Comparison of ENCODE assay signal across 25 cellular contexts in genomic region chr21:29555601-29556000, GRCh38.
DNase-seq lines count a peak whose midpoint lies in the region; ATAC-seq, FAIRE-seq and TF ChIP-seq lines count a peak whose summit lies in the region.
"Had no signal": no experiment of that assay in that cellular context is flagged by ENCODE, and none has a peak within 500 bp of the region (broad histone marks: within the 10 kb centered on the region; RNA-seq: fewer than 3 reads in every experiment).

No MANE protein-coding gene starts in this region.

- H2AFZ ChIP-seq in HepG2 (ENCODE audit: low read length) (no peak overlapping the region), K562 (ENCODE audit: low read depth, low read length) (no peak overlapping the region; the same call in 1 of the 2 replicates)

- 70% methylated on average over 2 of the region's 2 CpGs for WGBS in liver
- 34% methylated on average over 2 of the region's 2 CpGs for WGBS in HepG2 (ENCODE audit: low lambda C conversion rate)
- WGBS in K562 (ENCODE audit: insufficient coverage, low coverage, missing lambda C conversion rate): 21% methylated on average over 2 of the region's 2 CpGs

- H3K27me3 ChIP-seq in liver (ENCODE audit: control insufficient read depth in 4 of 4, insufficient read depth in 4 of 4, low read length in 3 of 4) (no peaks in the 10 kb centered on the region), HepG2 (ENCODE audit: control insufficient read depth in 1 of 2, insufficient read depth in 2 of 2, low read length in 2 of 2) (no peaks in the 10 kb centered on the region; a peak in 1 of 5 replicates), K562 (ENCODE audit: control insufficient read depth in 2 of 2, insufficient read depth in 2 of 2, low read length in 2 of 2) (no peaks in the 10 kb centered on the region)
- H3K27me3 ChIP-seq: BE2C, BLaER1 had no signal

- no peak for TF ChIP-seq CTCF in liver (IDR thresholded peaks at IDR 0.05; ENCODE audit: low read depth, low read length, missing input control)
- TF ChIP-seq CTCF in HepG2 (CRISPR knock-in tag; IDR thresholded peaks at IDR 0.05): no peak
- no peak for TF ChIP-seq CTCF in K562 (IDR thresholded peaks at IDR 0.05 in 2 of 3, conservative IDR thresholded peaks at IDR 0.05 in 1 of 3; ENCODE audit: insufficient read depth in 2 of 3, low read depth in 1 of 3, low read length in 3 of 3)

- no peaks in the 10 kb centered on the region for H3K79me2 ChIP-seq in HepG2 (ENCODE audit: insufficient read depth, low read length)
- H3K79me2 ChIP-seq in K562 (ENCODE audit: control insufficient read depth, insufficient read depth, low read length): no peaks in the 10 kb centered on the region

- DNase-seq in HepG2 (ENCODE audit: low spot score) (no peak), K562 (ENCODE audit: extremely low read depth in 1 of 4, low spot score in 3 of 4) (no peak), HK-2 (ENCODE audit: unreplicated experiment) (no peak)
- DNase-seq: 8988T; ACHN; BE2C; C1 segment of cervical spinal cord; CD4-positive, CD25-positive, alpha-beta regulatory T cell; CD8-positive, alpha-beta memory T cell; COR-L47; DMS 273 treated with DMSO at 0.1 percent for 48 hours; DMS153; DMS53; DMS79; DND-41; EL; GDM1 had no signal

- CTCF ChIA-PET in HepG2 (lab: Yijun Ruan, JAX; ENCODE audit: low intra/inter-chr PET ratio, low total read pairs): no interaction called here
- CTCF ChIA-PET in K562 (lab: Yijun Ruan, JAX; ENCODE audit: low intra/inter-chr PET ratio): no interaction called here

- H3K9me3 ChIP-seq in liver (ENCODE audit: control insufficient read depth in 4 of 4, low read length in 3 of 4) (no peaks in the 10 kb centered on the region), HepG2 (ENCODE audit: low read length) (no peaks in the 10 kb centered on the region), K562 (replicated peaks; ENCODE audit: control insufficient read depth, insufficient read depth, low read depth, low read length) (no peaks in the 10 kb centered on the region)
- H3K9me3 ChIP-seq: BE2C, BLaER1 had no signal

- intact Hi-C loops in HepG2 (cut with micrococcal nuclease; ENCODE audit: unreplicated experiment) (no loop called here), K562 (cut with micrococcal nuclease) (no loop called here)

- H3K9ac ChIP-seq in liver (ENCODE audit: low read depth in 1 of 2, low read length in 2 of 2) (no peak overlapping the region), HepG2 (ENCODE audit: insufficient read depth, low read depth, low read length) (no peak overlapping the region), K562 (ENCODE audit: insufficient read depth in 1 of 2, low read depth in 2 of 2, low read length in 2 of 2) (no peak overlapping the region)
- H3K9ac ChIP-seq: BLaER1 had no signal

- FAIRE-seq in HepG2 (lab: Jason Lieb, UNC) (no peak), K562 (lab: Jason Lieb, UNC) (no peak)
- FAIRE-seq: A204.1, GM12878, GM12892, GM18507, GM19239 had no signal

- H3K36me3 ChIP-seq in liver (ENCODE audit: control insufficient read depth in 4 of 4, insufficient read depth in 3 of 4, low read depth in 1 of 4, low read length in 3 of 4): no peaks in the 10 kb centered on the region
- H3K36me3 ChIP-seq in HepG2 (replicated peaks in 1 of 2; ENCODE audit: control insufficient read depth in 1 of 2, insufficient read depth in 2 of 2, low read length in 2 of 2): no peaks in the 10 kb centered on the region
- H3K36me3 ChIP-seq in K562 (ENCODE audit: control insufficient read depth, insufficient read depth, low read length): no peaks in the 10 kb centered on the region
- H3K36me3 ChIP-seq: BE2C, BLaER1 had no signal

- in situ Hi-C loops in HepG2 (cut with HindIII; ENCODE audit: extremely low pct_ligation_motif_present, low pct_unique_long_range_greater_than_20kb) (no loop called here), K562 (cut with MboI) (no loop called here)

- no peak for ATAC-seq in HepG2
- ATAC-seq in K562: peak; percentile 51
- no peak for ATAC-seq in GM18511 (IDR thresholded peaks at IDR 0.05; ENCODE audit: unreplicated experiment)
- ATAC-seq: GM12878 had no signal

- TF ChIP-seq EP300 in HepG2 (IDR thresholded peaks at IDR 0.05; ENCODE audit: low read depth in 2 of 2, low read length in 2 of 2) (no peak), HepG2 (CRISPR knock-in tag; IDR thresholded peaks at IDR 0.05; ENCODE audit: borderline replicate concordance) (no peak), K562 (IDR thresholded peaks at IDR 0.05; ENCODE audit: low read length) (no peak)

- POLR2A ChIA-PET in HepG2 (lab: Yijun Ruan, JAX) (no interaction called here), K562 (lab: Yijun Ruan, JAX) (interaction anchor here (1.2 to 1.3 kb wide), 2 partner anchors 9 to 10 kb away, joined by 3 read pairs; no protein-coding TSS in a partner anchor)

- no peaks in the 10 kb centered on the region for H3K4me1 ChIP-seq in liver (ENCODE audit: control insufficient read depth in 4 of 4, insufficient read depth in 4 of 4, low read length in 3 of 4)
- H3K4me1 ChIP-seq in HepG2 (ENCODE audit: insufficient read depth, low read length): no peaks in the 10 kb centered on the region
- no peaks in the 10 kb centered on the region; a peak in 1 of 5 replicates for H3K4me1 ChIP-seq in K562 (replicated peaks in 1 of 2; ENCODE audit: control insufficient read depth in 2 of 2, insufficient read depth in 2 of 2, low read length in 2 of 2)
- H3K4me1 ChIP-seq: BE2C, BLaER1 had no signal

- H3K4me2 ChIP-seq in HepG2 (ENCODE audit: low read depth, low read length): no peak overlapping the region
- H3K4me2 ChIP-seq in K562 (ENCODE audit: insufficient read depth, low read length): no peak overlapping the region
- H3K4me2 ChIP-seq: BLaER1 had no signal

- H3K4me3 ChIP-seq in liver (ENCODE audit: low read depth in 1 of 3, low read length in 3 of 3) (no peak overlapping the region), HepG2 (replicated peaks in 1 of 3; ENCODE audit: insufficient read depth in 1 of 3, low read depth in 2 of 3, low read length in 3 of 3) (no peak overlapping the region), K562 (no peak overlapping the region)
- H3K4me3 ChIP-seq: BLaER1, GM12878 had no signal

- TF ChIP-seq POLR2A in HepG2 (IDR thresholded peaks at IDR 0.05; ENCODE audit: insufficient read depth in 1 of 2, low read depth in 2 of 2, low read length in 2 of 2) (no peak), K562 (conservative IDR thresholded peaks at IDR 0.05) (peak; percentile 41; the same call in 1 of the 2 replicates)

- BruUV-seq in HepG2 (replicated peaks; lab: Mats Ljungman, UMichigan) (no TSS peak), K562 (replicated peaks; lab: Mats Ljungman, UMichigan) (TSS peak; percentile 99)

- no peaks in the 10 kb centered on the region; the same call in 1 of the 2 replicates for H4K20me1 ChIP-seq in HepG2 (ENCODE audit: insufficient read depth, low read length)
- no peaks in the 10 kb centered on the region for H4K20me1 ChIP-seq in K562 (replicated peaks; ENCODE audit: control insufficient read depth, insufficient read depth, low read length)
- H4K20me1 ChIP-seq: BLaER1 had no signal

- no peaks in the 10 kb centered on the region for H3K9me1 ChIP-seq in K562 (ENCODE audit: control insufficient read depth, insufficient read depth, low read length)

- TF ChIP-seq RAD21 in liver (IDR thresholded peaks at IDR 0.05): no peak
- no peak for TF ChIP-seq RAD21 in HepG2 (CRISPR knock-in tag; IDR thresholded peaks at IDR 0.05)
- no peak for TF ChIP-seq RAD21 in K562 (CRISPR knock-in tag; conservative IDR thresholded peaks at IDR 0.05 in 1 of 2, IDR thresholded peaks at IDR 0.05 in 1 of 2)

- H3K27ac ChIP-seq in liver (ENCODE audit: low read depth in 1 of 2, low read length in 2 of 2) (no peak overlapping the region), HepG2 (ENCODE audit: extremely low read length, insufficient read depth, low read length) (no peak overlapping the region), K562 (ENCODE audit: extremely low read depth, low read depth, low read length) (no peak overlapping the region)
- H3K27ac ChIP-seq: BLaER1 had no signal

TF ChIP-seq in liver, 16 proteins besides CTCF, POLR2A, EP300 and RAD21:
- TF ChIP-seq RXRA (IDR thresholded peaks at IDR 0.05): no peak
- peak; percentile 39 for TF ChIP-seq NR2F2 (IDR thresholded peaks at IDR 0.05)

TF ChIP-seq in HepG2, 621 proteins besides CTCF, POLR2A, EP300 and RAD21 (continues in another document):
- TF ChIP-seq ZNF780A (CRISPR knock-in tag; IDR thresholded peaks at IDR 0.05): no peak
- no peak for TF ChIP-seq ZNF644 (CRISPR knock-in tag; IDR thresholded peaks at IDR 0.05; ENCODE audit: low read depth)

TF ChIP-seq in K562, 482 proteins besides CTCF, POLR2A, EP300 and RAD21 (continues in another document):
- TF ChIP-seq, protein P1, sequence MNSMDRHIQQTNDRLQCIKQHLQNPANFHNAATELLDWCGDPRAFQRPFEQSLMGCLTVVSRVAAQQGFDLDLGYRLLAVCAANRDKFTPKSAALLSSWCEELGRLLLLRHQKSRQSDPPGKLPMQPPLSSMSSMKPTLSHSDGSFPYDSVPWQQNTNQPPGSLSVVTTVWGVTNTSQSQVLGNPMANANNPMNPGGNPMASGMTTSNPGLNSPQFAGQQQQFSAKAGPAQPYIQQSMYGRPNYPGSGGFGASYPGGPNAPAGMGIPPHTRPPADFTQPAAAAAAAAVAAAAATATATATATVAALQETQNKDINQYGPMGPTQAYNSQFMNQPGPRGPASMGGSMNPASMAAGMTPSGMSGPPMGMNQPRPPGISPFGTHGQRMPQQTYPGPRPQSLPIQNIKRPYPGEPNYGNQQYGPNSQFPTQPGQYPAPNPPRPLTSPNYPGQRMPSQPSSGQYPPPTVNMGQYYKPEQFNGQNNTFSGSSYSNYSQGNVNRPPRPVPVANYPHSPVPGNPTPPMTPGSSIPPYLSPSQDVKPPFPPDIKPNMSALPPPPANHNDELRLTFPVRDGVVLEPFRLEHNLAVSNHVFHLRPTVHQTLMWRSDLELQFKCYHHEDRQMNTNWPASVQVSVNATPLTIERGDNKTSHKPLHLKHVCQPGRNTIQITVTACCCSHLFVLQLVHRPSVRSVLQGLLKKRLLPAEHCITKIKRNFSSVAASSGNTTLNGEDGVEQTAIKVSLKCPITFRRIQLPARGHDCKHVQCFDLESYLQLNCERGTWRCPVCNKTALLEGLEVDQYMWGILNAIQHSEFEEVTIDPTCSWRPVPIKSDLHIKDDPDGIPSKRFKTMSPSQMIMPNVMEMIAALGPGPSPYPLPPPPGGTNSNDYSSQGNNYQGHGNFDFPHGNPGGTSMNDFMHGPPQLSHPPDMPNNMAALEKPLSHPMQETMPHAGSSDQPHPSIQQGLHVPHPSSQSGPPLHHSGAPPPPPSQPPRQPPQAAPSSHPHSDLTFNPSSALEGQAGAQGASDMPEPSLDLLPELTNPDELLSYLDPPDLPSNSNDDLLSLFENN (IDR thresholded peaks at IDR 0.05; ENCODE audit: low read depth in 2 of 2, low read length in 2 of 2): 0 out of 4 replicates have a peak, but pooled peaks of 1 of the 2 experiments have one; percentile 12
- TF ChIP-seq ZC3H8 (IDR thresholded peaks at IDR 0.05): peak; percentile 81; the same call in 1 of the 2 replicates
